22 cellular contexts compared by ENCODE assay signal in the genomic region with DNA sequence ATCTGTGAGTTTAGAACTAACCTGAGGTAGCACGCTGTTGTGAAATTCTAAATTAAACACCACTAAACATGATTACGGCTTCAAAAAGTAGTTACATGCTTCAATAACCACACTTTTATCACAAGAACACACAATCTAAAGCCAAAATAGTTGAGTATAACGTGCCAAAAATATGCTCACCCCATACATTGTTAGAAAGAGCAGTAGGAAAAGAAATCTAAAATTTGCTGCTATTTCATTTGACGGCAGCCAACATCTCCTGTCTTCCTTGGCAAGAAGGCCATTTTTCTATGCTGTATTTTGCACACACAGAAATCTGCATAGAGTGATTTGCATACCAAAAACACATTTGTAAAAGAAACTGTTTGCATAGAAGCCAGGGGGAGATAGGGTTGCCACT. TPM values are rescaled to one million over a fixed set of nuclear protein-coding genes. Genes with fewer than 3 reads are reported as not detected.
DNase-seq lines count a peak whose midpoint lies in the region; ATAC-seq and TF ChIP-seq lines count a peak whose summit lies in the region.
"Had no signal": no experiment of that assay in that cellular context is flagged by ENCODE, and none has a peak within 500 bp of the region (broad histone marks: within the 10 kb centered on the region; RNA-seq: fewer than 3 reads in every experiment).

No MANE protein-coding gene starts in this region.

- peaks cover 23% of the 10 kb centered on the region for H3K36me3 Mint-ChIP-seq in GM23338 (ENCODE audit: low read depth)
- H3K36me3 Mint-ChIP-seq in activated T-helper 1 cell treated with anti-CD3 and anti-CD28 coated beads, Interleukin-12 subunit alpha, Interleukin-12 subunit beta, Interleukin-2, Interleukin-4 antibody, amounts not matched to agents 30 ng/mL and 10 ng/mL and 1 ng/mL, durations not matched to agents 14 hours and 24 hours and 36 hours (ENCODE audit: low read depth), result peaks cover 4% of the 10 kb centered on the region
- H3K36me3 Mint-ChIP-seq: CD4-positive, CD25-positive, alpha-beta regulatory T cell had no signal

- no peaks in the 10 kb centered on the region for H4K20me1 ChIP-seq in GM23338 (replicated peaks; ENCODE audit: insufficient read depth)

- 0 out of 2 replicates have a peak, but pooled peaks cover 1% of the 10 kb centered on the region for H3F3A ChIP-seq in GM23338 (replicated peaks; ENCODE audit: low read depth)

- peaks cover 18% of the 10 kb centered on the region for H3K27me3 Mint-ChIP-seq in GM23338 (ENCODE audit: insufficient read depth, low read depth, poor library complexity)
- no peaks in the 10 kb centered on the region for H3K27me3 Mint-ChIP-seq in activated T-helper 1 cell treated with anti-CD3 and anti-CD28 coated beads, Interleukin-12 subunit alpha, Interleukin-12 subunit beta, Interleukin-2, Interleukin-4 antibody, amounts not matched to agents 30 ng/mL and 10 ng/mL and 1 ng/mL, durations not matched to agents 14 hours and 24 hours and 36 hours (ENCODE audit: insufficient read depth)

- ATAC-seq in GM23338, result no peak
- ATAC-seq: HepG2, Right ventricle myocardium inferior had no signal

- H3K27ac ChIP-seq in GM23338 (ENCODE audit: low read depth) (no peak overlapping the region), HUES6 (ENCODE audit: low read depth, low read length) (peak overlapping the region; percentile 38; the same call in 1 of the 2 replicates), iPS-20b (ENCODE audit: low read length) (no peak overlapping the region)
- H3K27ac ChIP-seq: SJSA1 had no signal

- H3K4me1 ChIP-seq in GM23338 (ENCODE audit: insufficient read depth), result peaks cover 32% of the 10 kb centered on the region
- peaks cover 67% of the 10 kb centered on the region for H3K4me1 ChIP-seq in HUES6 (ENCODE audit: control insufficient read depth, insufficient read depth, low read length)
- H3K4me1 ChIP-seq in iPS-20b (ENCODE audit: insufficient read depth, low read length), result peaks cover 30% of the 10 kb centered on the region
- H3K4me1 ChIP-seq: BE2C had no signal

- peak overlapping the region; percentile 11; the same call in 1 of the 3 replicates for H3K4me3 Mint-ChIP-seq in GM23338
- H3K4me3 Mint-ChIP-seq in activated T-helper 1 cell treated with anti-CD3 and anti-CD28 coated beads, Interleukin-12 subunit alpha, Interleukin-12 subunit beta, Interleukin-2, Interleukin-4 antibody, amounts not matched to agents 30 ng/mL and 10 ng/mL and 1 ng/mL, durations not matched to agents 14 hours and 24 hours and 36 hours, result no peak overlapping the region
- H3K4me3 Mint-ChIP-seq: CD4-positive, CD25-positive, alpha-beta regulatory T cell had no signal

- H3K9ac ChIP-seq in HUES6 (ENCODE audit: low read length), result no peak overlapping the region
- H3K9ac ChIP-seq in iPS-20b (ENCODE audit: low read depth, low read length), result no peak overlapping the region

- H3K79me2 ChIP-seq in GM23338 (replicated peaks; ENCODE audit: insufficient read depth), result no peaks in the 10 kb centered on the region

- no peak overlapping the region for H2AFZ ChIP-seq in GM23338

- DNase-seq in GM23338 (ENCODE audit: low spot score) (no peak), NCI-H146 (lab: John Stamatoyannopoulos, UW) (no peak)
- no peak for DNase-seq in activated T-helper 1 cell treated with anti-CD3 and anti-CD28 coated beads, Interleukin-12 subunit alpha, Interleukin-12 subunit beta, Interleukin-2, Interleukin-4 antibody, amounts not matched to agents 30 ng/mL and 10 ng/mL and 1 ng/mL, durations not matched to agents 14 hours and 24 hours and 36 hours (ENCODE audit: low spot score)
- DNase-seq in activated naive CD4-positive, alpha-beta T cell (lab: John Stamatoyannopoulos, UW), result no peak
- DNase-seq in stimulated activated CD4-positive, alpha-beta T cell treated with anti-CD3 and anti-CD28 coated beads, Interleukin-4, amount 100 ng/mL, for 1 hour, result no peak
- DNase-seq: BE2C; CD4-positive, CD25-positive, alpha-beta regulatory T cell; COR-L47; NCI-H1092; NCI-H1436; NCI-H2029 treated with DMSO at 0.1 percent for 48 hours; NCI-H226; NCI-H510A treated with DMSO at 0.1 percent for 48 hours; NCI-H82; OCI-M1 had no signal

- H3K4me3 ChIP-seq in GM23338, result 0 out of 2 replicates have a peak overlapping the region, but pooled peaks have one; percentile 7
- H3K4me3 ChIP-seq in HUES6 (ENCODE audit: low read depth, low read length), result no peak overlapping the region; the same call in 1 of the 2 replicates
- peak overlapping the region; percentile 15; the same call in 1 of the 2 replicates for H3K4me3 ChIP-seq in iPS-20b (ENCODE audit: low read length)
- H3K4me3 ChIP-seq: SJSA1 had no signal

- no peaks in the 10 kb centered on the region for H3K9me2 ChIP-seq in GM23338 (ENCODE audit: insufficient read depth)

- no peak for TF ChIP-seq CTCF in GM23338 (conservative IDR thresholded peaks at IDR 0.05; ENCODE audit: low read depth in 2 of 2)

- no peaks in the 10 kb centered on the region for H3K36me3 ChIP-seq in GM23338 (ENCODE audit: insufficient read depth)
- no peaks in the 10 kb centered on the region; the same call in 1 of the 2 replicates for H3K36me3 ChIP-seq in HUES6 (ENCODE audit: control insufficient read depth, insufficient read depth, low read length)
- H3K36me3 ChIP-seq in iPS-20b (ENCODE audit: insufficient read depth, low read depth, low read length), result no peaks in the 10 kb centered on the region
- H3K36me3 ChIP-seq: BE2C, SJSA1 had no signal

- H3K9me3 Mint-ChIP-seq in GM23338, result peaks cover 18% of the 10 kb centered on the region
- H3K9me3 Mint-ChIP-seq in activated T-helper 1 cell treated with anti-CD3 and anti-CD28 coated beads, Interleukin-12 subunit alpha, Interleukin-12 subunit beta, Interleukin-2, Interleukin-4 antibody, amounts not matched to agents 30 ng/mL and 10 ng/mL and 1 ng/mL, durations not matched to agents 14 hours and 24 hours and 36 hours, result peaks cover 10% of the 10 kb centered on the region

- H3K27ac Mint-ChIP-seq in GM23338, result peak overlapping the region; percentile 33; the same call in 1 of the 2 replicates
- peak overlapping the region; percentile 53 for H3K27ac Mint-ChIP-seq in activated T-helper 1 cell treated with anti-CD3 and anti-CD28 coated beads, Interleukin-12 subunit alpha, Interleukin-12 subunit beta, Interleukin-2, Interleukin-4 antibody, amounts not matched to agents 30 ng/mL and 10 ng/mL and 1 ng/mL, durations not matched to agents 14 hours and 24 hours and 36 hours

- no peaks in the 10 kb centered on the region for H3K27me3 ChIP-seq in GM23338 (ENCODE audit: insufficient read depth)
- H3K27me3 ChIP-seq in HUES6 (ENCODE audit: control insufficient read depth, insufficient read depth, low read length), result no peaks in the 10 kb centered on the region
- no peaks in the 10 kb centered on the region for H3K27me3 ChIP-seq in iPS-20b (ENCODE audit: insufficient read depth, low read length)
- H3K27me3 ChIP-seq: BE2C had no signal

- H3K4me2 ChIP-seq in GM23338, result peak overlapping the region; percentile 58

- H3K9me3 ChIP-seq in HUES6 (ENCODE audit: control insufficient read depth, insufficient read depth, low read depth, low read length) (peaks cover 13% of the 10 kb centered on the region), iPS-20b (ENCODE audit: insufficient read depth, low read depth, low read length) (peaks cover 8% of the 10 kb centered on the region; the same call in 1 of the 2 replicates)
- H3K9me3 ChIP-seq: BE2C, SJSA1 had no signal

- intact Hi-C loops in activated T-helper 1 cell treated with anti-CD3 and anti-CD28 coated beads, Interleukin-12 subunit alpha, Interleukin-12 subunit beta, Interleukin-2, Interleukin-4 antibody, amounts not matched to agents 30 ng/mL and 10 ng/mL and 1 ng/mL, durations not matched to agents 14 hours and 24 hours and 36 hours (cut with micrococcal nuclease), result loop anchor here (10.0 kb wide), 2 partner anchors 491 to 989 kb away; a partner anchor contains a TSS

- H3K4me1 Mint-ChIP-seq in GM23338, result peaks cover 46% of the 10 kb centered on the region
- peaks cover 81% of the 10 kb centered on the region for H3K4me1 Mint-ChIP-seq in activated T-helper 1 cell treated with anti-CD3 and anti-CD28 coated beads, Interleukin-12 subunit alpha, Interleukin-12 subunit beta, Interleukin-2, Interleukin-4 antibody, amounts not matched to agents 30 ng/mL and 10 ng/mL and 1 ng/mL, durations not matched to agents 14 hours and 24 hours and 36 hours (ENCODE audit: low read depth)

TF ChIP-seq in GM23338, 12 proteins besides CTCF, POLR2A, EP300 and RAD21 (continues in another document):
- TF ChIP-seq ZNF331 (CRISPR knock-in tag; IDR thresholded peaks at IDR 0.05; ENCODE audit: low read depth) (no peak), EZH2 (IDR thresholded peaks at IDR 0.05; ENCODE audit: low read depth, unreplicated experiment) (no peak), CREB1 (CRISPR knock-in tag; IDR thresholded peaks at IDR 0.05; ENCODE audit: low read depth) (no peak), NANOG (IDR thresholded peaks at IDR 0.05; ENCODE audit: borderline replicate concordance) (no peak), JUNB (IDR thresholded peaks at IDR 0.05; ENCODE audit: unreplicated experiment) (no peak), EZH2phosphoT487 (IDR thresholded peaks at IDR 0.05; ENCODE audit: unreplicated experiment) (no peak)
- TF ChIP-seq, protein P1, sequence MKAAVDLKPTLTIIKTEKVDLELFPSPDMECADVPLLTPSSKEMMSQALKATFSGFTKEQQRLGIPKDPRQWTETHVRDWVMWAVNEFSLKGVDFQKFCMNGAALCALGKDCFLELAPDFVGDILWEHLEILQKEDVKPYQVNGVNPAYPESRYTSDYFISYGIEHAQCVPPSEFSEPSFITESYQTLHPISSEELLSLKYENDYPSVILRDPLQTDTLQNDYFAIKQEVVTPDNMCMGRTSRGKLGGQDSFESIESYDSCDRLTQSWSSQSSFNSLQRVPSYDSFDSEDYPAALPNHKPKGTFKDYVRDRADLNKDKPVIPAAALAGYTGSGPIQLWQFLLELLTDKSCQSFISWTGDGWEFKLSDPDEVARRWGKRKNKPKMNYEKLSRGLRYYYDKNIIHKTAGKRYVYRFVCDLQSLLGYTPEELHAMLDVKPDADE (IDR thresholded peaks at IDR 0.05), result no peak

RNA-seq across cellular contexts. Expression of a gene that starts 42.9 kb away (rescaled TPM):
- 1.2 TPM in 1 of 2 replicates, not detected in the other for total RNA-seq in GM23338 (2014; rRNA removed; shearing (Covaris generic))
- polyA plus RNA-seq in GM23338 (2016; fragmentation: Nextera tagmentation; extraction: Ambion mirVana), result 0.27 and 0.49 TPM in 2 replicates
- not detected in 2 replicates for total RNA-seq in activated T-helper 1 cell treated with anti-CD3 and anti-CD28 coated beads, Interleukin-12 subunit alpha, Interleukin-12 subunit beta, Interleukin-2, Interleukin-4 antibody, amounts not matched to agents 30 ng/mL and 10 ng/mL and 1 ng/mL, durations not matched to agents 14 hours and 24 hours and 36 hours
- total RNA-seq: A673; CD4-positive, CD25-positive, alpha-beta regulatory T cell; G401; HepG2; Right ventricle myocardium inferior; SJSA1 had no signal
- polyA plus RNA-seq: CD4-positive, CD25-positive, alpha-beta regulatory T cell; HepG2 had no signal
